ENCODE assay signal across 15 cellular contexts in genomic region chr2:96697476-96697875, GRCh38. TPM values are rescaled to one million over a fixed set of nuclear protein-coding genes. Genes with fewer than 3 reads are reported as not detected.
DNase-seq lines count a peak whose midpoint lies in the region; ATAC-seq, FAIRE-seq and TF ChIP-seq lines count a peak whose summit lies in the region.
"Had no signal": no experiment of that assay in that cellular context is flagged by ENCODE, and none has a peak within 500 bp of the region (broad histone marks: within the 10 kb centered on the region; RNA-seq: fewer than 3 reads in every experiment).

No MANE protein-coding gene starts in this region.

- ATAC-seq in GM19324 (IDR thresholded peaks at IDR 0.05; ENCODE audit: low FRiP score, unreplicated experiment) (no peak), HG03045 (IDR thresholded peaks at IDR 0.05; ENCODE audit: unreplicated experiment) (no peak)
- ATAC-seq: CD8-positive, alpha-beta T cell; HCT116 had no signal

- no peak overlapping the region for H3K4me3 ChIP-seq in epithelial cell of esophagus (ENCODE audit: low read length)
- H3K4me3 ChIP-seq: GM23248 had no signal

- peak; percentile 63 for FAIRE-seq in HTR-8/SVneo (lab: Jason Lieb, UNC)
- FAIRE-seq: D721Med, H54 had no signal

- TF ChIP-seq CTCF in epithelial cell of esophagus (IDR thresholded peaks at IDR 0.05; ENCODE audit: insufficient read depth, low read depth, low read length, missing control alignments), result no peak

- DNase-seq in DMS 273 (lab: John Stamatoyannopoulos, UW; ENCODE audit: unreplicated experiment) (peak; percentile 28), DMS 273 treated with DMSO at 0.1 percent for 48 hours (lab: John Stamatoyannopoulos, UW) (no peak), HTR-8/SVneo (ENCODE audit: insufficient read length, low spot score) (no peak), epithelial cell of esophagus (ENCODE audit: low read depth) (peak; percentile 71), mesenteric fat pad (ENCODE audit: low spot score) (peak; percentile 59), NCI-H1092 treated with DMSO at 0.1 percent for 48 hours (lab: John Stamatoyannopoulos, UW) (no peak)
- DNase-seq: CD8-positive, alpha-beta T cell; COR-L47; GM23248; IMR-90 had no signal

RNA-seq across cellular contexts. Expression of gene LMAN2L, which starts 42.4 kb away (rescaled TPM):
- 10.2 TPM for total RNA-seq in mesenteric fat pad

RNA-seq across cellular contexts. Expression of gene FER1L5, which starts 54.9 kb away (rescaled TPM):
- total RNA-seq in mesenteric fat pad, result 0.06 TPM
- total RNA-seq: CD8-positive, alpha-beta T cell had no signal

RNA-seq across cellular contexts. Expression of gene KANSL3, which starts 59.4 kb away (rescaled TPM):
- 37.6 TPM for total RNA-seq in mesenteric fat pad

Comparison
In these comparisons a context has a peak if more than half of its experiments do, and no peak if none do; other contexts are left out.
1. DNase-seq: peak in DMS 273 (single experiment), epithelial cell of esophagus (single experiment) and mesenteric fat pad (single experiment); none in DMS 273 treated with DMSO at 0.1 percent for 48 hours (single experiment), HTR-8/SVneo (single experiment) and NCI-H1092 treated with DMSO at 0.1 percent for 48 hours (single experiment).